In genomic region chr16:11093578-11094074, GRCh38 we compare ENCODE assay signal across 13 cellular contexts.
A peak's percentile ranks its signal among the peaks of the same experiment; 100 is the strongest.
DNase-seq lines count a peak whose midpoint lies in the region; ATAC-seq, FAIRE-seq and TF ChIP-seq lines count a peak whose summit lies in the region.
"Had no signal": no experiment of that assay in that cellular context is flagged by ENCODE, and none has a peak within 500 bp of the region (broad histone marks: within the 10 kb centered on the region; RNA-seq: fewer than 3 reads in every experiment).

No MANE protein-coding gene starts in this region.

- CTCF ChIA-PET in activated naive CD4-positive, alpha-beta T cell treated with anti-CD3 and anti-CD28 coated beads for 36 hours (lab: Charles Lee), result interaction anchor here (0.9 to 2.6 kb wide), 5 partner anchors 12 to 161 kb away, joined by 3 to 7 read pairs (median 4); no protein-coding TSS in a partner anchor
- CTCF ChIA-PET in T-cell (lab: Charles Lee), result no interaction called here

- H3K4me1 ChIP-seq in keratinocyte (ENCODE audit: control insufficient read depth, extremely low read depth, insufficient read depth, low read length) (peaks cover 32% of the 10 kb centered on the region), thyroid gland (peaks cover 36 to 43% of the 10 kb centered on the region in 2 donors), prostate gland (replicated peaks) (no peaks in the 10 kb centered on the region)

- H3K4me3 ChIP-seq in keratinocyte (ENCODE audit: control insufficient read depth in 2 of 3, extremely low read depth in 1 of 3, insufficient read depth in 2 of 3, low read depth in 1 of 3, low read length in 3 of 3), result no peak overlapping the region
- H3K4me3 ChIP-seq in thyroid gland (replicated peaks in 1 of 3), result no peak overlapping the region
- no peak overlapping the region for H3K4me3 ChIP-seq in prostate gland
- H3K4me3 ChIP-seq: right atrium auricular region had no signal

- H3K9me3 Mint-ChIP-seq in activated naive CD4-positive, alpha-beta T cell treated with anti-CD3 and anti-CD28 coated beads for 36 hours, result no peaks in the 10 kb centered on the region
- H3K9me3 Mint-ChIP-seq in T-cell, result no peaks in the 10 kb centered on the region

- FAIRE-seq in keratinocyte (lab: Jason Lieb, UNC), result no peak
- FAIRE-seq: endometrium, islet of Langerhans had no signal

- no peaks in the 10 kb centered on the region for H3K79me2 ChIP-seq in keratinocyte (ENCODE audit: control insufficient read depth, insufficient read depth, low read length)

- H3K36me3 ChIP-seq in keratinocyte (ENCODE audit: control insufficient read depth in 2 of 2, extremely low read depth in 1 of 2, insufficient read depth in 2 of 2, low read length in 2 of 2), result peaks cover 0 to 1% of the 10 kb centered on the region in 2 experiments
- no peaks in the 10 kb centered on the region for H3K36me3 ChIP-seq in thyroid gland
- no peaks in the 10 kb centered on the region for H3K36me3 ChIP-seq in prostate gland

- POLR2A ChIA-PET in T-cell (lab: Charles Lee), result no interaction called here

- 85 to 92% methylated on average over 10 of the region's 10 CpGs for WGBS in thyroid gland, 2 donors
- 72% methylated on average over 10 of the region's 10 CpGs for WGBS in prostate gland

- TF ChIP-seq CTCF in keratinocyte (optimal IDR thresholded peaks at IDR 0.05 in 1 of 3, IDR thresholded peaks at IDR 0.05 in 1 of 3, conservative IDR thresholded peaks at IDR 0.05 in 1 of 3; ENCODE audit: extremely low read depth in 1 of 3, insufficient read depth in 2 of 3, low read length in 3 of 3) (no peak), thyroid gland (IDR thresholded peaks at IDR 0.05) (no peak), prostate gland (IDR thresholded peaks at IDR 0.05) (no peak)

- ATAC-seq in T-cell (replicated peaks in 1 of 4), result peak; percentile 32 to 59 (median 52)

- TF ChIP-seq POLR2A in thyroid gland (IDR thresholded peaks at IDR 0.05) (no peak), prostate gland (IDR thresholded peaks at IDR 0.05) (no peak)

- intact Hi-C loops in activated naive CD4-positive, alpha-beta T cell treated with anti-CD3 and anti-CD28 coated beads for 36 hours (cut with micrococcal nuclease), result loop anchor here (1.0 to 10.0 kb wide), 10 partner anchors 14 to 491 kb away; partner anchors contain the start of genes LITAF and NUBP1
- intact Hi-C loops in thyroid gland (cut with DNase I) (no loop called here), prostate gland (cut with DNase I) (no loop called here)

- peak overlapping the region; percentile 56 for H3K27ac ChIP-seq in keratinocyte (ENCODE audit: control insufficient read depth, insufficient read depth, low read length)
- H3K27ac ChIP-seq in thyroid gland, result peak overlapping the region; percentile 87 to 95 (median 91)
- H3K27ac ChIP-seq in prostate gland, result no peak overlapping the region
- H3K27ac ChIP-seq: right atrium auricular region had no signal

- no peaks in the 10 kb centered on the region for H3K27me3 Mint-ChIP-seq in activated naive CD4-positive, alpha-beta T cell treated with anti-CD3 and anti-CD28 coated beads for 36 hours (ENCODE audit: low read depth)
- no peaks in the 10 kb centered on the region for H3K27me3 Mint-ChIP-seq in T-cell

- H3K4me1 Mint-ChIP-seq in activated naive CD4-positive, alpha-beta T cell treated with anti-CD3 and anti-CD28 coated beads for 36 hours (ENCODE audit: low read depth), result peaks cover 75% of the 10 kb centered on the region
- H3K4me1 Mint-ChIP-seq in T-cell, result peaks cover 29 to 43% (median 37%) of the 10 kb centered on the region in 3 donors

- peak overlapping the region; percentile 59 for H3K4me2 ChIP-seq in keratinocyte (ENCODE audit: control insufficient read depth, extremely low read depth, insufficient read depth, low read depth, low read length)

- H2AFZ ChIP-seq in keratinocyte (ENCODE audit: control insufficient read depth, low read length), result no peak overlapping the region

- dilution Hi-C loops in keratinocyte (cut with MboI; ENCODE audit: extremely low pct_ligation_motif_present, low sequenced_read_pairs), result no loop called here

- H3K9me3 ChIP-seq in keratinocyte (ENCODE audit: control insufficient read depth, low read depth, low read length) (no peaks in the 10 kb centered on the region), thyroid gland (no peaks in the 10 kb centered on the region), prostate gland (no peaks in the 10 kb centered on the region)
- H3K9me3 ChIP-seq: right atrium auricular region had no signal

- H3K27me3 ChIP-seq in keratinocyte (ENCODE audit: control insufficient read depth, extremely low read depth, insufficient read depth, low read length) (no peaks in the 10 kb centered on the region), thyroid gland (no peaks in the 10 kb centered on the region), prostate gland (replicated peaks; ENCODE audit: insufficient read depth) (no peaks in the 10 kb centered on the region)
- H3K27me3 ChIP-seq: right atrium auricular region had no signal

- H3K36me3 Mint-ChIP-seq in activated naive CD4-positive, alpha-beta T cell treated with anti-CD3 and anti-CD28 coated beads for 36 hours (ENCODE audit: low read depth), result peaks cover 8% of the 10 kb centered on the region
- peaks cover 11% of the 10 kb centered on the region for H3K36me3 Mint-ChIP-seq in T-cell

- H3K9ac ChIP-seq in keratinocyte (ENCODE audit: control insufficient read depth, extremely low read depth, insufficient read depth, low read length), result no peak overlapping the region

- peak overlapping the region; percentile 95 for H3K27ac Mint-ChIP-seq in activated naive CD4-positive, alpha-beta T cell treated with anti-CD3 and anti-CD28 coated beads for 36 hours
- peak overlapping the region; percentile 88 to 89 for H3K27ac Mint-ChIP-seq in T-cell

- no peaks in the 10 kb centered on the region for H4K20me1 ChIP-seq in keratinocyte (ENCODE audit: control insufficient read depth, extremely low read depth, insufficient read depth, low read length)

- H3K4me3 Mint-ChIP-seq in activated naive CD4-positive, alpha-beta T cell treated with anti-CD3 and anti-CD28 coated beads for 36 hours, result peak overlapping the region; percentile 8
- peak overlapping the region in 2 of 3 donors; percentile 1 to 60 for H3K4me3 Mint-ChIP-seq in T-cell

- DNase-seq in activated naive CD4-positive, alpha-beta T cell treated with anti-CD3 and anti-CD28 coated beads for 36 hours, result no peak
- DNase-seq in activated naive CD4-positive, alpha-beta T cell treated with Interleukin-2 at 50 U/mL for 16 hours, result no peak
- DNase-seq in T-cell (no peak), keratinocyte (ENCODE audit: low read depth, low spot score) (no peak), thyroid gland (no peak), 8988T (no peak), prostate gland (ENCODE audit: low spot score) (no peak), NCI-H2227 (lab: John Stamatoyannopoulos, UW; ENCODE audit: unreplicated experiment) (no peak)
- DNase-seq: NCI-H2029 treated with DMSO at 0.1 percent for 48 hours, SHP77 had no signal

- peaks cover 7% of the 10 kb centered on the region for H3K9me1 ChIP-seq in keratinocyte (ENCODE audit: control insufficient read depth, extremely low read depth, insufficient read depth, low read length)

Comparison
In these comparisons a context has a peak if more than half of its experiments do, and no peak if none do; other contexts are left out.
1. H3K27ac ChIP-seq: peak in keratinocyte (single experiment) and thyroid gland (3 of 3); none in prostate gland (0 of 2).